21 cellular contexts compared by ENCODE assay signal in genomic region chr16:48204825-48205151, GRCh38. TPM values are rescaled to one million over a fixed set of nuclear protein-coding genes. Genes with fewer than 3 reads are reported as not detected.
DNase-seq lines count a peak whose midpoint lies in the region; ATAC-seq and TF ChIP-seq lines count a peak whose summit lies in the region.
"Had no signal": no experiment of that assay in that cellular context is flagged by ENCODE, and none has a peak within 500 bp of the region (broad histone marks: within the 10 kb centered on the region; RNA-seq: fewer than 3 reads in every experiment).

No MANE protein-coding gene starts in this region.

- H2AFZ ChIP-seq in hepatocyte: peak overlapping the region; percentile 16
- H2AFZ ChIP-seq: GM23248 had no signal

- H3K9me3 Mint-ChIP-seq in stimulated activated naive B cell treated with anti-CD40 and anti-IgM and Interleukin-4, amounts not matched to agents 10 μg/mL and 1 μg/mL and 100 μg/mL, for 72 hours: no peaks in the 10 kb centered on the region
- H3K9me3 Mint-ChIP-seq: CD4-positive, alpha-beta memory T cell had no signal

- H3K4me2 ChIP-seq in hepatocyte: peak overlapping the region; percentile 15

- no peaks in the 10 kb centered on the region for H3K4me1 Mint-ChIP-seq in stimulated activated naive B cell treated with anti-CD40 and anti-IgM and Interleukin-4, amounts not matched to agents 10 μg/mL and 1 μg/mL and 100 μg/mL, for 72 hours
- H3K4me1 Mint-ChIP-seq: CD4-positive, alpha-beta memory T cell had no signal

- no peaks in the 10 kb centered on the region for H3K36me3 ChIP-seq in hepatocyte (replicated peaks; ENCODE audit: insufficient read depth, low read depth)
- H3K36me3 ChIP-seq in liver (ENCODE audit: control insufficient read depth in 4 of 4, insufficient read depth in 3 of 4, low read depth in 1 of 4, low read length in 3 of 4): no peaks in the 10 kb centered on the region
- H3K36me3 ChIP-seq in gastrocnemius medialis: no peaks in the 10 kb centered on the region

- H3K79me2 ChIP-seq in hepatocyte: no peaks in the 10 kb centered on the region

- TF ChIP-seq CTCF in 22Rv1 (IDR thresholded peaks at IDR 0.05) (no peak), hepatocyte (IDR thresholded peaks at IDR 0.05; ENCODE audit: poor library complexity) (no peak), liver (IDR thresholded peaks at IDR 0.05; ENCODE audit: low read depth, low read length, missing input control) (no peak), gastrocnemius medialis (IDR thresholded peaks at IDR 0.05 in 4 of 5, conservative IDR thresholded peaks at IDR 0.05 in 1 of 5) (no peak)

- H3K4me1 ChIP-seq in hepatocyte (ENCODE audit: insufficient read depth): peaks cover 24% of the 10 kb centered on the region
- H3K4me1 ChIP-seq in liver (ENCODE audit: control insufficient read depth in 4 of 4, insufficient read depth in 4 of 4, low read length in 3 of 4): peaks cover 17 to 47% (median 31%) of the 10 kb centered on the region in 4 donors
- H3K4me1 ChIP-seq in gastrocnemius medialis: no peaks in the 10 kb centered on the region

- DNase-seq in hepatocyte (ENCODE audit: low spot score) (no peak), NCI-H2196 treated with DMSO at 0.1 percent for 48 hours (lab: John Stamatoyannopoulos, UW; ENCODE audit: unreplicated experiment) (no peak), gastrocnemius medialis (no peak)
- DNase-seq in stimulated activated naive B cell treated with anti-CD40 and anti-IgM and Interleukin-4, amounts not matched to agents 10 μg/mL and 1 μg/mL and 100 μg/mL, for 72 hours: no peak
- DNase-seq: 8988T; C1 segment of cervical spinal cord; CD4-positive, alpha-beta memory T cell; COR-L47; DMS153; DMS79; EL; GDM1; GM23248; H7; HCEC 1CT had no signal

- H3K36me3 Mint-ChIP-seq in stimulated activated naive B cell treated with anti-CD40 and anti-IgM and Interleukin-4, amounts not matched to agents 10 μg/mL and 1 μg/mL and 100 μg/mL, for 72 hours: no peaks in the 10 kb centered on the region
- H3K36me3 Mint-ChIP-seq: CD4-positive, alpha-beta memory T cell had no signal

- H3K27me3 Mint-ChIP-seq in stimulated activated naive B cell treated with anti-CD40 and anti-IgM and Interleukin-4, amounts not matched to agents 10 μg/mL and 1 μg/mL and 100 μg/mL, for 72 hours: peaks cover 22 to 35% of the 10 kb centered on the region in 2 donors

- no peaks in the 10 kb centered on the region for H3K9me2 ChIP-seq in hepatocyte (replicated peaks; ENCODE audit: insufficient read depth)

- no peak overlapping the region for H3K4me3 Mint-ChIP-seq in stimulated activated naive B cell treated with anti-CD40 and anti-IgM and Interleukin-4, amounts not matched to agents 10 μg/mL and 1 μg/mL and 100 μg/mL, for 72 hours

- no peak for TF ChIP-seq POLR2A in gastrocnemius medialis (IDR thresholded peaks at IDR 0.05)

- H4K20me1 ChIP-seq in hepatocyte (ENCODE audit: insufficient read depth, poor library complexity, severe bottlenecking): no peaks in the 10 kb centered on the region

- no peak for ATAC-seq in stimulated activated naive B cell treated with anti-CD40 and anti-IgM and Interleukin-4, amounts not matched to agents 10 μg/mL and 1 μg/mL and 100 μg/mL, for 72 hours (replicated peaks)
- ATAC-seq in gastrocnemius medialis: no peak
- ATAC-seq: GM12878 had no signal

- H3K9me3 ChIP-seq in hepatocyte (ENCODE audit: low read depth) (no peaks in the 10 kb centered on the region), liver (ENCODE audit: control insufficient read depth in 4 of 4, low read length in 3 of 4) (no peaks in the 10 kb centered on the region), gastrocnemius medialis (no peaks in the 10 kb centered on the region)

- intact Hi-C loops in gastrocnemius medialis (cut with DNase I; ENCODE audit: low total_unique reads): no loop called here

- in situ Hi-C loops in gastrocnemius medialis (cut with MboI; ENCODE audit: low sequenced_read_pairs in 4 of 4): no loop called here

- WGBS in hepatocyte (ENCODE audit: low lambda C conversion rate, missing lambda C conversion rate): 71% methylated on average over 6 of the region's 6 CpGs
- 33% methylated on average over 6 of the region's 6 CpGs for WGBS in liver

- peak overlapping the region; percentile 3 to 71 for H3K9ac ChIP-seq in liver (ENCODE audit: low read depth in 1 of 2, low read length in 2 of 2)
- H3K9ac ChIP-seq: GM23248 had no signal

- no peak overlapping the region for H3K27ac Mint-ChIP-seq in stimulated activated naive B cell treated with anti-CD40 and anti-IgM and Interleukin-4, amounts not matched to agents 10 μg/mL and 1 μg/mL and 100 μg/mL, for 72 hours
- H3K27ac Mint-ChIP-seq: CD4-positive, alpha-beta memory T cell had no signal

- H3K27ac ChIP-seq in 22Rv1: 0 out of 2 replicates have a peak overlapping the region, but pooled peaks have one; percentile 4
- peak overlapping the region; percentile 90 for H3K27ac ChIP-seq in hepatocyte
- H3K27ac ChIP-seq in liver (ENCODE audit: low read depth in 1 of 2, low read length in 2 of 2): peak overlapping the region; percentile 90 to 99
- H3K27ac ChIP-seq in gastrocnemius medialis: no peak overlapping the region
- H3K27ac ChIP-seq: GM23248 had no signal

- peak in 1 of 2 donors; percentile 20 for TF ChIP-seq RAD21 in liver (IDR thresholded peaks at IDR 0.05)

- no peak overlapping the region for H3K4me3 ChIP-seq in hepatocyte
- H3K4me3 ChIP-seq in liver (ENCODE audit: low read depth in 1 of 3, low read length in 3 of 3): no peak overlapping the region
- no peak overlapping the region for H3K4me3 ChIP-seq in gastrocnemius medialis
- H3K4me3 ChIP-seq: GM12878, GM23248 had no signal

- no peaks in the 10 kb centered on the region for H3K27me3 ChIP-seq in hepatocyte
- H3K27me3 ChIP-seq in liver (ENCODE audit: control insufficient read depth in 4 of 4, insufficient read depth in 4 of 4, low read length in 3 of 4): no peaks in the 10 kb centered on the region
- peaks cover 0 to 6% (median 0%) of the 10 kb centered on the region in 3 donors for H3K27me3 ChIP-seq in gastrocnemius medialis

TF ChIP-seq in liver, 16 proteins besides CTCF, POLR2A, EP300 and RAD21 (continues in another document):
- no peak for TF ChIP-seq JUND (IDR thresholded peaks at IDR 0.05)
- no peak for TF ChIP-seq ATF3 (IDR thresholded peaks at IDR 0.05)
- TF ChIP-seq NR2F2 (IDR thresholded peaks at IDR 0.05): peak; percentile 24
- no peak for TF ChIP-seq YY1 (IDR thresholded peaks at IDR 0.05)
- TF ChIP-seq REST (IDR thresholded peaks at IDR 0.05): peak; percentile 43
- TF ChIP-seq EGR1 (IDR thresholded peaks at IDR 0.05; ENCODE audit: low read depth in 2 of 2): peak in 1 of 2 donors; percentile 10
- TF ChIP-seq RXRA (IDR thresholded peaks at IDR 0.05): peak in 1 of 2 donors; percentile 29
- no peak for TF ChIP-seq GABPA (IDR thresholded peaks at IDR 0.05 in 1 of 2, conservative IDR thresholded peaks at IDR 0.05 in 1 of 2)
- peak; percentile 83 for TF ChIP-seq SP1 (IDR thresholded peaks at IDR 0.05)
- no peak for TF ChIP-seq HNF4G (IDR thresholded peaks at IDR 0.05)

RNA-seq across cellular contexts. Expression of gene LONP2, which starts 39.3 kb away (rescaled TPM):
- total RNA-seq in hepatocyte (56.8 and 67.6 TPM in 2 replicates), liver (100 to 1,000 TPM in 1 of 2 donors, 10 to 100 TPM in 1; 30.0 to 304 TPM), gastrocnemius medialis (10 to 100 TPM; 33.8 to 45.2 (median 42.4) TPM)
- polyA plus RNA-seq in hepatocyte (30.1 and 34.9 TPM in 2 replicates), liver (10 to 100 TPM; 50.6 to 55.0 TPM)

RNA-seq across cellular contexts. Expression of gene ABCC11, which starts 42.6 kb away (rescaled TPM):
- total RNA-seq in hepatocyte (0.88 and 2.0 TPM in 2 replicates), liver (10 to 100 TPM in 1 of 2 donors, 1 to 10 TPM in 1; 1.4 to 22.3 TPM), gastrocnemius medialis (under 1 TPM in 1 of 4 donors, not detected in 3; 0.13 TPM)
- polyA plus RNA-seq in hepatocyte (0.27 and 0.50 TPM in 2 replicates), liver (1 to 10 TPM; 2.5 to 2.8 TPM)
- total RNA-seq: A673; CD4-positive, alpha-beta memory T cell; GM12878; H1 had no signal

RNA-seq across cellular contexts. Expression of gene ABCC12, which starts 49.0 kb away (rescaled TPM):
- total RNA-seq in hepatocyte: not detected in 2 replicates
- not detected in 2 replicates for polyA plus RNA-seq in hepatocyte
- under 1 TPM in 1 of 2 donors, not detected in 1; 0.25 TPM for total RNA-seq in liver
- polyA plus RNA-seq in liver: not detected
- under 1 TPM in 3 of 4 donors, not detected in 1; 0.15 to 0.40 (median 0.16) TPM for total RNA-seq in gastrocnemius medialis
- total RNA-seq: A673; CD4-positive, alpha-beta memory T cell; GM12878; GM23248; H1; H7 had no signal
- polyA plus RNA-seq: BJ; CD4-positive, alpha-beta memory T cell; GM23248 had no signal

Comparison
In these comparisons a context has a peak if more than half of its experiments do, and no peak if none do; other contexts are left out.
1. H3K27ac ChIP-seq: peak in 22Rv1 (single experiment), hepatocyte (single experiment) and liver (2 of 2); none in gastrocnemius medialis (0 of 4).